Comparison of ENCODE assay signal across 1 cellular context in the genomic region with DNA sequence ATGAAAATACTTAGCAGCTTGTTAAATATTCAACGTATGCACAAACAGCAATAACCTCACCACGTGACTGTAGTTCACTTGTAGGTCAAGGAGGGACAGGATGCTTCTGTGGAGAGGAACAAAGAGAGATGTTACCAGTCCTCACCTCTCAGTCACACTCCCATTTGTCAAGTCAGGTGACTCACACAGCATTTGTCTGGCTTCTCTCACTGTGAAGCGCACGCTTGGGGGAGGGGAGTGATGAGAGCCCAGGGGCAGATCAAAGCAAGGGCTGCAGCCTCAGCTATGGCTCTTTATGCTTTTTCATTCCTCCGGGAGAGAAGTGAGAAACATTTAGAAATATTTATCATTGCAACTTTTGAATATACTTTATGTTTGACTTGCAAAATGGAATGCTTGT.
TF ChIP-seq lines count a peak whose summit lies in the region.

No MANE protein-coding gene starts in this region.

TF ChIP-seq in H1, 55 proteins besides CTCF, POLR2A, EP300 and RAD21 (continued from another document):
- TF ChIP-seq, protein P1, sequence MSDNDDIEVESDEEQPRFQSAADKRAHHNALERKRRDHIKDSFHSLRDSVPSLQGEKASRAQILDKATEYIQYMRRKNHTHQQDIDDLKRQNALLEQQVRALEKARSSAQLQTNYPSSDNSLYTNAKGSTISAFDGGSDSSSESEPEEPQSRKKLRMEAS (IDR thresholded peaks at IDR 0.05), result peak; percentile 45; the same call in 1 of the 2 replicates
- TF ChIP-seq SIRT6 (IDR thresholded peaks at IDR 0.05; ENCODE audit: low read length) (no peak), ZNF274 (IDR thresholded peaks at IDR 0.05; ENCODE audit: borderline replicate concordance, extremely low read depth, low read length) (no peak), SUZ12 (IDR thresholded peaks at IDR 0.05; ENCODE audit: low read length) (no peak), TEAD4 (IDR thresholded peaks at IDR 0.05; ENCODE audit: low read depth, low read length) (no peak), EZH2 (IDR thresholded peaks at IDR 0.05; ENCODE audit: low read depth, low read length, severe bottlenecking) (no peak), RNF2 (IDR thresholded peaks at IDR 0.05; ENCODE audit: borderline replicate concordance, low read depth, low read length, missing control alignments, poor library complexity, severe bottlenecking) (no peak), YY1 (IDR thresholded peaks at IDR 0.05; ENCODE audit: low read depth, low read length) (no peak), SP2 (IDR thresholded peaks at IDR 0.05; ENCODE audit: low read length) (no peak), RXRA (IDR thresholded peaks at IDR 0.05; ENCODE audit: insufficient read depth, low read depth, low read length) (peak; percentile 67; the same call in 1 of the 2 replicates), CREB1 (IDR thresholded peaks at IDR 0.05) (peak; percentile 27; the same call in 1 of the 2 replicates), NANOG (IDR thresholded peaks at IDR 0.05; ENCODE audit: insufficient read depth, low read depth, low read length, poor library complexity, severe bottlenecking) (peak; percentile 65), GTF2F1 (IDR thresholded peaks at IDR 0.05; ENCODE audit: borderline replicate concordance, low read depth, low read length) (no peak), SIN3A (conservative IDR thresholded peaks at IDR 0.05 in 1 of 2, IDR thresholded peaks at IDR 0.05 in 1 of 2; ENCODE audit: low read depth in 1 of 2, low read length in 2 of 2) (0 out of 4 replicates have a peak, but pooled peaks of 1 of the 2 experiments have one; percentile 38), SP1 (IDR thresholded peaks at IDR 0.05; ENCODE audit: low read depth, low read length) (peak; percentile 77), PHF8 (conservative IDR thresholded peaks at IDR 0.05; ENCODE audit: low read depth, low read length) (no peak), JUND (IDR thresholded peaks at IDR 0.05; ENCODE audit: low read length) (peak; percentile 64; the same call in 1 of the 2 replicates)
- TF ChIP-seq, protein P2, sequence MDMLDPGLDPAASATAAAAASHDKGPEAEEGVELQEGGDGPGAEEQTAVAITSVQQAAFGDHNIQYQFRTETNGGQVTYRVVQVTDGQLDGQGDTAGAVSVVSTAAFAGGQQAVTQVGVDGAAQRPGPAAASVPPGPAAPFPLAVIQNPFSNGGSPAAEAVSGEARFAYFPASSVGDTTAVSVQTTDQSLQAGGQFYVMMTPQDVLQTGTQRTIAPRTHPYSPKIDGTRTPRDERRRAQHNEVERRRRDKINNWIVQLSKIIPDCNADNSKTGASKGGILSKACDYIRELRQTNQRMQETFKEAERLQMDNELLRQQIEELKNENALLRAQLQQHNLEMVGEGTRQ (IDR thresholded peaks at IDR 0.05; ENCODE audit: low read length), result peak; percentile 80
- TF ChIP-seq, protein P3, sequence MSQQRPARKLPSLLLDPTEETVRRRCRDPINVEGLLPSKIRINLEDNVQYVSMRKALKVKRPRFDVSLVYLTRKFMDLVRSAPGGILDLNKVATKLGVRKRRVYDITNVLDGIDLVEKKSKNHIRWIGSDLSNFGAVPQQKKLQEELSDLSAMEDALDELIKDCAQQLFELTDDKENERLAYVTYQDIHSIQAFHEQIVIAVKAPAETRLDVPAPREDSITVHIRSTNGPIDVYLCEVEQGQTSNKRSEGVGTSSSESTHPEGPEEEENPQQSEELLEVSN (IDR thresholded peaks at IDR 0.05), result peak; percentile 19; the same call in 1 of the 2 replicates
TF ChIP-seq in H1: peak in this region for 9.
